1 cellular context compared by ENCODE assay signal in genomic region chr5:150624334-150625163, GRCh38.
A peak's percentile ranks its signal among the peaks of the same experiment; 100 is the strongest.
TF ChIP-seq lines count a peak whose summit lies in the region.

No MANE protein-coding gene starts in this region.

TF ChIP-seq in GM12878, 131 proteins besides CTCF, POLR2A, EP300 and RAD21 (continued from another document):
- no peak for TF ChIP-seq SREBF2 (IDR thresholded peaks at IDR 0.05; ENCODE audit: low read length)
- peak; percentile 94 for TF ChIP-seq HDGF (IDR thresholded peaks at IDR 0.05)
- no peak for TF ChIP-seq ZNF592 (IDR thresholded peaks at IDR 0.05)
- TF ChIP-seq SRF (IDR thresholded peaks at IDR 0.05; ENCODE audit: low read depth in 2 of 2, low read length in 2 of 2), result no peak
- no peak for TF ChIP-seq EED (IDR thresholded peaks at IDR 0.05; ENCODE audit: low read depth)
- 0 out of 2 replicates have a peak, but pooled peaks have one; percentile 55 for TF ChIP-seq SMARCA5 (IDR thresholded peaks at IDR 0.05)
- TF ChIP-seq RBBP5 (conservative IDR thresholded peaks at IDR 0.05), result no peak
- TF ChIP-seq ESRRA (IDR thresholded peaks at IDR 0.05; ENCODE audit: low read length), result no peak
- no peak for TF ChIP-seq TARDBP (IDR thresholded peaks at IDR 0.05; ENCODE audit: borderline replicate concordance)
- no peak for TF ChIP-seq RELA (IDR thresholded peaks at IDR 0.05; ENCODE audit: borderline replicate concordance, partially characterized antibody)
- TF ChIP-seq IKZF1 (conservative IDR thresholded peaks at IDR 0.05), result peak; percentile 10; the same call in 1 of the 2 replicates
- TF ChIP-seq RELB (IDR thresholded peaks at IDR 0.05; ENCODE audit: low read depth), result no peak
- 0 out of 2 replicates have a peak, but pooled peaks have one; percentile 19 for TF ChIP-seq TCF3 (IDR thresholded peaks at IDR 0.05; ENCODE audit: borderline replicate concordance, insufficient read depth, low read depth, low read length)
- no peak for TF ChIP-seq ETV6 (conservative IDR thresholded peaks at IDR 0.05 in 1 of 2, IDR thresholded peaks at IDR 0.05 in 1 of 2; ENCODE audit: borderline replicate concordance in 1 of 2, low read depth in 1 of 2)
- no peak for TF ChIP-seq USF2 (IDR thresholded peaks at IDR 0.05; ENCODE audit: borderline replicate concordance, low read depth, low read length)
- TF ChIP-seq MEF2B (IDR thresholded peaks at IDR 0.05; ENCODE audit: partially characterized antibody, poor library complexity, severe bottlenecking), result no peak
- TF ChIP-seq FOXM1 (IDR thresholded peaks at IDR 0.05; ENCODE audit: low read depth, low read length), result no peak
- 0 out of 2 replicates have a peak, but pooled peaks have one; percentile 55 for TF ChIP-seq LARP7 (IDR thresholded peaks at IDR 0.05)
- TF ChIP-seq PML (IDR thresholded peaks at IDR 0.05; ENCODE audit: low read length), result no peak
- peak; percentile 48; the same call in 1 of the 2 replicates for TF ChIP-seq MLLT1 (IDR thresholded peaks at IDR 0.05)
- no peak for TF ChIP-seq MTA3 (IDR thresholded peaks at IDR 0.05; ENCODE audit: borderline replicate concordance, low read length)
- TF ChIP-seq SIX5 (IDR thresholded peaks at IDR 0.05; ENCODE audit: low read depth, low read length, severe bottlenecking), result no peak
- no peak for TF ChIP-seq RUNX3 (IDR thresholded peaks at IDR 0.05; ENCODE audit: low read length)
- no peak for TF ChIP-seq PKNOX1 (IDR thresholded peaks at IDR 0.05)
- no peak for TF ChIP-seq NR2C1 (IDR thresholded peaks at IDR 0.05)
- TF ChIP-seq IRF3 (IDR thresholded peaks at IDR 0.05), result no peak
- peak in 1 of 2 experiments; percentile 5; a peak in 1 of 3 replicates for TF ChIP-seq EGR1 (IDR thresholded peaks at IDR 0.05; ENCODE audit: borderline replicate concordance in 1 of 2, low read depth in 2 of 2, low read length in 2 of 2)
- TF ChIP-seq SKIL (IDR thresholded peaks at IDR 0.05; ENCODE audit: low read depth, poor library complexity, severe bottlenecking), result no peak
- TF ChIP-seq BHLHE40 (IDR thresholded peaks at IDR 0.05; ENCODE audit: borderline replicate concordance in 1 of 2, low read depth in 2 of 2, low read length in 1 of 2), result peak in 1 of 2 experiments; percentile 29; a peak in 1 of 4 replicates
- no peak for TF ChIP-seq HSF1 (IDR thresholded peaks at IDR 0.05; ENCODE audit: low read depth, low read length)
- no peak for TF ChIP-seq SPI1 (IDR thresholded peaks at IDR 0.05; ENCODE audit: borderline replicate concordance, insufficient read depth, low read depth, low read length)
- TF ChIP-seq NBN (IDR thresholded peaks at IDR 0.05), result peak; percentile 41; the same call in 1 of the 2 replicates
- no peak for TF ChIP-seq MTA2 (IDR thresholded peaks at IDR 0.05; ENCODE audit: low read depth)
- TF ChIP-seq BRCA1 (IDR thresholded peaks at IDR 0.05; ENCODE audit: low read depth, low read length), result no peak
- no peak for TF ChIP-seq ATF3 (IDR thresholded peaks at IDR 0.05; ENCODE audit: borderline replicate concordance, extremely low read depth, low read depth, low read length)
- TF ChIP-seq CEBPZ (IDR thresholded peaks at IDR 0.05; ENCODE audit: low read depth, low read length), result no peak
- no peak for TF ChIP-seq ZNF217 (IDR thresholded peaks at IDR 0.05)
- no peak for TF ChIP-seq SMC3 (IDR thresholded peaks at IDR 0.05; ENCODE audit: borderline replicate concordance, low read length)
- TF ChIP-seq FOXK2 (IDR thresholded peaks at IDR 0.05), result no peak
- TF ChIP-seq IKZF2 (IDR thresholded peaks at IDR 0.05), result no peak
TF ChIP-seq in GM12878: peak in this region for 10.
